ENCODE assay signal across 19 cellular contexts in the genomic region with DNA sequence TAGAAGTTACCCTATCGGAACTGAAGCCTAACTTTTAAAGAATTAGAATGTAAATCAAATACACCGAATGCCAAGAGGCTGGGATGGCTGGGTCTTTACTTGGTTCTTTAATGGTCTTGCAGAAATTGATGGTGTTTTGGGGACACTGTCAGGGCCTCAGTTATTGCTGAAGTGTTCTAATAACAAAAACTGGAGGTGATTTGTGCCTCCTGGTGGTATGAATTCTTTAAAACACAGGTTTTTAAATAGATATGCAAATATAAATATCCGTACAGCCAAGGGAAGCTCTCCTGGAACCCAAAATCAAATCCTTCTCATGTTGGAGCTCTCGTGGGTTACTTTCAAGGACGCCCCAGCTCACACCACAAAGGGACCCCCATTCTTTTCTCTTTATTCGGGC. TPM values are rescaled to one million over a fixed set of nuclear protein-coding genes. Genes with fewer than 3 reads are reported as not detected.
"Had no signal": no experiment of that assay in that cellular context is flagged by ENCODE, and none has a peak within 500 bp of the region (broad histone marks: within the 10 kb centered on the region; RNA-seq: fewer than 3 reads in every experiment).

No MANE protein-coding gene starts in this region.

- H3K4me1 ChIP-seq: colonic mucosa, parathyroid adenoma had no signal

- H3K27me3 ChIP-seq: colonic mucosa, tibial artery had no signal

- H3K27ac ChIP-seq: colonic mucosa, left ventricle myocardium inferior, parathyroid adenoma, tibial artery, VCaP had no signal

- H3K4me1 Mint-ChIP-seq: activated naive CD4-positive, alpha-beta T cell treated with anti-CD3 and anti-CD28 coated beads, Interleukin-2, amount 10 ng/mL, durations not matched to agents 7 days and 5 days; stimulated activated memory B cell treated with anti-CD40 and anti-IgM and Interleukin-4, amounts not matched to agents 10 μg/mL and 1 μg/mL and 100 μg/mL, for 72 hours had no signal

- H3K27ac Mint-ChIP-seq: activated CD4-positive, alpha-beta memory T cell treated with anti-CD3 and anti-CD28 coated beads, Interleukin-2, amount 10 ng/mL, durations not matched to agents 7 days and 5 days; activated naive CD4-positive, alpha-beta T cell treated with anti-CD3 and anti-CD28 coated beads, Interleukin-2, amount 10 ng/mL, durations not matched to agents 7 days and 5 days; activated T-cell treated with anti-CD3 and anti-CD28 coated beads, Interleukin-2, amount 50 U/mL, for 24 hours; memory B cell; naive thymus-derived CD4-positive, alpha-beta T cell; stimulated activated memory B cell treated with anti-CD40 and anti-IgM and Interleukin-4, amounts not matched to agents 10 μg/mL and 1 μg/mL and 100 μg/mL, for 72 hours had no signal

- H3K36me3 Mint-ChIP-seq: activated naive CD4-positive, alpha-beta T cell treated with anti-CD3 and anti-CD28 coated beads, Interleukin-2, amount 10 ng/mL, durations not matched to agents 7 days and 5 days had no signal

- DNase-seq: activated CD4-positive, alpha-beta memory T cell treated with anti-CD3 and anti-CD28 coated beads, Interleukin-2, amount 10 ng/mL, durations not matched to agents 7 days and 5 days; activated naive CD4-positive, alpha-beta T cell treated with anti-CD3 and anti-CD28 coated beads, Interleukin-2, amount 10 ng/mL, durations not matched to agents 7 days and 5 days; activated T-cell treated with anti-CD3 and anti-CD28 coated beads, Interleukin-2, amount 50 U/mL, for 24 hours; colonic mucosa; hypothalamus; kidney; left ventricle myocardium inferior; naive thymus-derived CD4-positive, alpha-beta T cell; stimulated activated CD4-positive, alpha-beta T cell treated with anti-CD3 and anti-CD28 coated beads, Interleukin-2, amount 100 ng/mL, for 48 hours; tibial artery had no signal

- H3K27me3 Mint-ChIP-seq: activated CD4-positive, alpha-beta memory T cell treated with anti-CD3 and anti-CD28 coated beads, Interleukin-2, amount 10 ng/mL, durations not matched to agents 7 days and 5 days; activated naive CD4-positive, alpha-beta T cell treated with anti-CD3 and anti-CD28 coated beads, Interleukin-2, amount 10 ng/mL, durations not matched to agents 7 days and 5 days; activated T-cell treated with anti-CD3 and anti-CD28 coated beads, Interleukin-2, amount 50 U/mL, for 24 hours; memory B cell; naive thymus-derived CD4-positive, alpha-beta T cell; stimulated activated memory B cell treated with anti-CD40 and anti-IgM and Interleukin-4, amounts not matched to agents 10 μg/mL and 1 μg/mL and 100 μg/mL, for 72 hours had no signal

- H3K36me3 ChIP-seq: colonic mucosa had no signal

- ATAC-seq: esophagus mucosa; naive thymus-derived CD4-positive, alpha-beta T cell; stimulated activated memory B cell treated with anti-CD40 and anti-IgM and Interleukin-4, amounts not matched to agents 10 μg/mL and 1 μg/mL and 100 μg/mL, for 72 hours had no signal

- H3K9me3 ChIP-seq: colonic mucosa, left ventricle myocardium inferior, mucosa of descending colon, tibial artery had no signal

- H3K4me3 ChIP-seq: colonic mucosa, left ventricle myocardium inferior, mucosa of descending colon, tibial artery had no signal

- H3K9me3 Mint-ChIP-seq: activated CD4-positive, alpha-beta memory T cell treated with anti-CD3 and anti-CD28 coated beads, Interleukin-2, amount 10 ng/mL, durations not matched to agents 7 days and 5 days; activated naive CD4-positive, alpha-beta T cell treated with anti-CD3 and anti-CD28 coated beads, Interleukin-2, amount 10 ng/mL, durations not matched to agents 7 days and 5 days; activated T-cell treated with anti-CD3 and anti-CD28 coated beads, Interleukin-2, amount 50 U/mL, for 24 hours; memory B cell had no signal

- H3K4me3 Mint-ChIP-seq: activated CD4-positive, alpha-beta memory T cell treated with anti-CD3 and anti-CD28 coated beads, Interleukin-2, amount 10 ng/mL, durations not matched to agents 7 days and 5 days; activated naive CD4-positive, alpha-beta T cell treated with anti-CD3 and anti-CD28 coated beads, Interleukin-2, amount 10 ng/mL, durations not matched to agents 7 days and 5 days; activated T-cell treated with anti-CD3 and anti-CD28 coated beads, Interleukin-2, amount 50 U/mL, for 24 hours; memory B cell; naive thymus-derived CD4-positive, alpha-beta T cell; stimulated activated memory B cell treated with anti-CD40 and anti-IgM and Interleukin-4, amounts not matched to agents 10 μg/mL and 1 μg/mL and 100 μg/mL, for 72 hours had no signal

RNA-seq across cellular contexts. Expression of gene CLDN25, which starts 54.2 kb away (rescaled TPM):
- total RNA-seq: activated CD4-positive, alpha-beta memory T cell treated with anti-CD3 and anti-CD28 coated beads, Interleukin-2, amount 10 ng/mL, durations not matched to agents 7 days and 5 days; astrocyte; colonic mucosa; esophagus mucosa; fibroblast of villous mesenchyme; kidney; left ventricle myocardium inferior; mucosa of descending colon; naive thymus-derived CD4-positive, alpha-beta T cell; subcutaneous adipose tissue had no signal
